1 cellular context compared by ENCODE assay signal in the genomic region with DNA sequence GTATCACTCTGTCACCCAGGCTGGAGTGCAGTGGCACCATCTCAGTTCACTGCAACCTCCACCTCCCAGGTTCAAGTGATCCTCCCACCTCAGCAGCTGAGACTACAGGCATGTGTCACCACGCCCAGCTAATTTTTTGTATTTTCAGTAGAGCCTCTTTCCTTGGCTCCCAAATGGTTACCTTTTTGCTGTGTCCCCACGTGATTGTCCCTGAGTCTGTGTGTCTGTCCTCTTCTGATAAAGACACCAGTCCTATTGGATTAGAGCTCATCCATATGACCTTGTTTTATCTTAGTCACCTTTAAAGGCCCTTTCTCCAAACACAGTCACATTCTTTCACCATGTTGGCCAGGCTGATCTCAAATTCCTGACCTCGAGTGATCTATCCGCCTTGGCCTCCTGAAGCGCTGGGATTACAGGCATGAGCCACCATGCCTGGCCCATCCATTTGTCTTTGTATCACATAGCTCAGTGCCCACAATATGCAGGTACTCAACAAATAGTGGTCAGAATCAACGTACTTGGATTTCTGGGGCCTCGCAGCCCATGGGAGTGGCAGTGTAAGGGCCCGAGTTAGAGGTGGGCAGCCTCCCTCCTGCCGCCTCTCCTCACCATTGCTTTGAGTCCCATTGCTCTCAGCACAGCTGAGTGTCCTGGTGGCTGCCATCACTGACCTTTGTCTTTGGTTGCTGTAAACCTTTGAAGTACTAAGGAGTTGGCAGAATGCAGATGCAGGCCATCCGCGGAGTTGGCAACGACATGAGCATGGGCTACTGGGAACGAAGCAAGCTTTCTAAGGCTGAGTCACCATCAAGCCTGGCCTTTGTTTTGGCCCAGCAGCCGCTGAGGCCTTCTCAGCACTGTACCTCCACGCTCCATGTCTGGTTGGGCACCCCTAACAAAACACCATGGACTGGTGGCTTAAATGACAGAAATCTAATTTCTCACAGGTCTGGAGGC.
A peak's percentile ranks its signal among the peaks of the same experiment; 100 is the strongest.
TF ChIP-seq lines count a peak whose summit lies in the region.

No MANE protein-coding gene starts in this region.

TF ChIP-seq in K562, 482 proteins besides CTCF, POLR2A, EP300 and RAD21 (continued from another document and continues in another):
- TF ChIP-seq, protein P1, sequence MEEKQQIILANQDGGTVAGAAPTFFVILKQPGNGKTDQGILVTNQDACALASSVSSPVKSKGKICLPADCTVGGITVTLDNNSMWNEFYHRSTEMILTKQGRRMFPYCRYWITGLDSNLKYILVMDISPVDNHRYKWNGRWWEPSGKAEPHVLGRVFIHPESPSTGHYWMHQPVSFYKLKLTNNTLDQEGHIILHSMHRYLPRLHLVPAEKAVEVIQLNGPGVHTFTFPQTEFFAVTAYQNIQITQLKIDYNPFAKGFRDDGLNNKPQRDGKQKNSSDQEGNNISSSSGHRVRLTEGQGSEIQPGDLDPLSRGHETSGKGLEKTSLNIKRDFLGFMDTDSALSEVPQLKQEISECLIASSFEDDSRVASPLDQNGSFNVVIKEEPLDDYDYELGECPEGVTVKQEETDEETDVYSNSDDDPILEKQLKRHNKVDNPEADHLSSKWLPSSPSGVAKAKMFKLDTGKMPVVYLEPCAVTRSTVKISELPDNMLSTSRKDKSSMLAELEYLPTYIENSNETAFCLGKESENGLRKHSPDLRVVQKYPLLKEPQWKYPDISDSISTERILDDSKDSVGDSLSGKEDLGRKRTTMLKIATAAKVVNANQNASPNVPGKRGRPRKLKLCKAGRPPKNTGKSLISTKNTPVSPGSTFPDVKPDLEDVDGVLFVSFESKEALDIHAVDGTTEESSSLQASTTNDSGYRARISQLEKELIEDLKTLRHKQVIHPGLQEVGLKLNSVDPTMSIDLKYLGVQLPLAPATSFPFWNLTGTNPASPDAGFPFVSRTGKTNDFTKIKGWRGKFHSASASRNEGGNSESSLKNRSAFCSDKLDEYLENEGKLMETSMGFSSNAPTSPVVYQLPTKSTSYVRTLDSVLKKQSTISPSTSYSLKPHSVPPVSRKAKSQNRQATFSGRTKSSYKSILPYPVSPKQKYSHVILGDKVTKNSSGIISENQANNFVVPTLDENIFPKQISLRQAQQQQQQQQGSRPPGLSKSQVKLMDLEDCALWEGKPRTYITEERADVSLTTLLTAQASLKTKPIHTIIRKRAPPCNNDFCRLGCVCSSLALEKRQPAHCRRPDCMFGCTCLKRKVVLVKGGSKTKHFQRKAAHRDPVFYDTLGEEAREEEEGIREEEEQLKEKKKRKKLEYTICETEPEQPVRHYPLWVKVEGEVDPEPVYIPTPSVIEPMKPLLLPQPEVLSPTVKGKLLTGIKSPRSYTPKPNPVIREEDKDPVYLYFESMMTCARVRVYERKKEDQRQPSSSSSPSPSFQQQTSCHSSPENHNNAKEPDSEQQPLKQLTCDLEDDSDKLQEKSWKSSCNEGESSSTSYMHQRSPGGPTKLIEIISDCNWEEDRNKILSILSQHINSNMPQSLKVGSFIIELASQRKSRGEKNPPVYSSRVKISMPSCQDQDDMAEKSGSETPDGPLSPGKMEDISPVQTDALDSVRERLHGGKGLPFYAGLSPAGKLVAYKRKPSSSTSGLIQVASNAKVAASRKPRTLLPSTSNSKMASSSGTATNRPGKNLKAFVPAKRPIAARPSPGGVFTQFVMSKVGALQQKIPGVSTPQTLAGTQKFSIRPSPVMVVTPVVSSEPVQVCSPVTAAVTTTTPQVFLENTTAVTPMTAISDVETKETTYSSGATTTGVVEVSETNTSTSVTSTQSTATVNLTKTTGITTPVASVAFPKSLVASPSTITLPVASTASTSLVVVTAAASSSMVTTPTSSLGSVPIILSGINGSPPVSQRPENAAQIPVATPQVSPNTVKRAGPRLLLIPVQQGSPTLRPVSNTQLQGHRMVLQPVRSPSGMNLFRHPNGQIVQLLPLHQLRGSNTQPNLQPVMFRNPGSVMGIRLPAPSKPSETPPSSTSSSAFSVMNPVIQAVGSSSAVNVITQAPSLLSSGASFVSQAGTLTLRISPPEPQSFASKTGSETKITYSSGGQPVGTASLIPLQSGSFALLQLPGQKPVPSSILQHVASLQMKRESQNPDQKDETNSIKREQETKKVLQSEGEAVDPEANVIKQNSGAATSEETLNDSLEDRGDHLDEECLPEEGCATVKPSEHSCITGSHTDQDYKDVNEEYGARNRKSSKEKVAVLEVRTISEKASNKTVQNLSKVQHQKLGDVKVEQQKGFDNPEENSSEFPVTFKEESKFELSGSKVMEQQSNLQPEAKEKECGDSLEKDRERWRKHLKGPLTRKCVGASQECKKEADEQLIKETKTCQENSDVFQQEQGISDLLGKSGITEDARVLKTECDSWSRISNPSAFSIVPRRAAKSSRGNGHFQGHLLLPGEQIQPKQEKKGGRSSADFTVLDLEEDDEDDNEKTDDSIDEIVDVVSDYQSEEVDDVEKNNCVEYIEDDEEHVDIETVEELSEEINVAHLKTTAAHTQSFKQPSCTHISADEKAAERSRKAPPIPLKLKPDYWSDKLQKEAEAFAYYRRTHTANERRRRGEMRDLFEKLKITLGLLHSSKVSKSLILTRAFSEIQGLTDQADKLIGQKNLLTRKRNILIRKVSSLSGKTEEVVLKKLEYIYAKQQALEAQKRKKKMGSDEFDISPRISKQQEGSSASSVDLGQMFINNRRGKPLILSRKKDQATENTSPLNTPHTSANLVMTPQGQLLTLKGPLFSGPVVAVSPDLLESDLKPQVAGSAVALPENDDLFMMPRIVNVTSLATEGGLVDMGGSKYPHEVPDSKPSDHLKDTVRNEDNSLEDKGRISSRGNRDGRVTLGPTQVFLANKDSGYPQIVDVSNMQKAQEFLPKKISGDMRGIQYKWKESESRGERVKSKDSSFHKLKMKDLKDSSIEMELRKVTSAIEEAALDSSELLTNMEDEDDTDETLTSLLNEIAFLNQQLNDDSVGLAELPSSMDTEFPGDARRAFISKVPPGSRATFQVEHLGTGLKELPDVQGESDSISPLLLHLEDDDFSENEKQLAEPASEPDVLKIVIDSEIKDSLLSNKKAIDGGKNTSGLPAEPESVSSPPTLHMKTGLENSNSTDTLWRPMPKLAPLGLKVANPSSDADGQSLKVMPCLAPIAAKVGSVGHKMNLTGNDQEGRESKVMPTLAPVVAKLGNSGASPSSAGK (IDR thresholded peaks at IDR 0.05): peak; percentile 69; the same call in 1 of the 2 replicates
- peak; percentile 12; the same call in 1 of the 2 replicates for TF ChIP-seq RNF2 (IDR thresholded peaks at IDR 0.05)
- no peak for TF ChIP-seq KAT7 (CRISPR knock-in tag; IDR thresholded peaks at IDR 0.05; ENCODE audit: borderline replicate concordance)
- TF ChIP-seq RBM22 (IDR thresholded peaks at IDR 0.05; ENCODE audit: low read depth, low read length, poor library complexity, severe bottlenecking): no peak
- peak; percentile 47; the same call in 1 of the 2 replicates for TF ChIP-seq DMBX1 (CRISPR knock-in tag; IDR thresholded peaks at IDR 0.05; ENCODE audit: borderline replicate concordance)
- peak; percentile 1; the same call in 1 of the 2 replicates for TF ChIP-seq LEF1 (IDR thresholded peaks at IDR 0.05)
- TF ChIP-seq ZNF197 (CRISPR knock-in tag; IDR thresholded peaks at IDR 0.05; ENCODE audit: low read depth): no peak
- 0 out of 4 replicates have a peak, but pooled peaks have one; percentile 8 to 13 for TF ChIP-seq MAZ (CRISPR knock-in tag; conservative IDR thresholded peaks at IDR 0.05 in 1 of 2, IDR thresholded peaks at IDR 0.05 in 1 of 2)
- TF ChIP-seq U2AF2 (optimal IDR thresholded peaks at IDR 0.05; ENCODE audit: low read depth, low read length): no peak
- TF ChIP-seq, protein P2, sequence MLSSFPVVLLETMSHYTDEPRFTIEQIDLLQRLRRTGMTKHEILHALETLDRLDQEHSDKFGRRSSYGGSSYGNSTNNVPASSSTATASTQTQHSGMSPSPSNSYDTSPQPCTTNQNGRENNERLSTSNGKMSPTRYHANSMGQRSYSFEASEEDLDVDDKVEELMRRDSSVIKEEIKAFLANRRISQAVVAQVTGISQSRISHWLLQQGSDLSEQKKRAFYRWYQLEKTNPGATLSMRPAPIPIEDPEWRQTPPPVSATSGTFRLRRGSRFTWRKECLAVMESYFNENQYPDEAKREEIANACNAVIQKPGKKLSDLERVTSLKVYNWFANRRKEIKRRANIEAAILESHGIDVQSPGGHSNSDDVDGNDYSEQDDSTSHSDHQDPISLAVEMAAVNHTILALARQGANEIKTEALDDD (IDR thresholded peaks at IDR 0.05): 0 out of 2 replicates have a peak, but pooled peaks have one; percentile 6
- TF ChIP-seq CREB3 (tag; conservative IDR thresholded peaks at IDR 0.05; ENCODE audit: low read depth): no peak; the same call in 1 of the 2 replicates
- TF ChIP-seq, protein P3, sequence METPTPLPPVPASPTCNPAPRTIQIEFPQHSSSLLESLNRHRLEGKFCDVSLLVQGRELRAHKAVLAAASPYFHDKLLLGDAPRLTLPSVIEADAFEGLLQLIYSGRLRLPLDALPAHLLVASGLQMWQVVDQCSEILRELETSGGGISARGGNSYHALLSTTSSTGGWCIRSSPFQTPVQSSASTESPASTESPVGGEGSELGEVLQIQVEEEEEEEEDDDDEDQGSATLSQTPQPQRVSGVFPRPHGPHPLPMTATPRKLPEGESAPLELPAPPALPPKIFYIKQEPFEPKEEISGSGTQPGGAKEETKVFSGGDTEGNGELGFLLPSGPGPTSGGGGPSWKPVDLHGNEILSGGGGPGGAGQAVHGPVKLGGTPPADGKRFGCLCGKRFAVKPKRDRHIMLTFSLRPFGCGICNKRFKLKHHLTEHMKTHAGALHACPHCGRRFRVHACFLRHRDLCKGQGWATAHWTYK (CRISPR knock-in tag; IDR thresholded peaks at IDR 0.05): 0 out of 2 replicates have a peak, but pooled peaks have one; percentile 16
- TF ChIP-seq RFX7 (CRISPR knock-in tag; IDR thresholded peaks at IDR 0.05): no peak
- TF ChIP-seq JUND (IDR thresholded peaks at IDR 0.05; ENCODE audit: borderline replicate concordance, low read depth, low read length): no peak
- no peak for TF ChIP-seq JUND (tag; IDR thresholded peaks at IDR 0.05; ENCODE audit: borderline replicate concordance, low read depth, low read length)
- peak; percentile 63 for TF ChIP-seq USF2 (CRISPR knock-in tag; IDR thresholded peaks at IDR 0.05)
- TF ChIP-seq, protein P4, sequence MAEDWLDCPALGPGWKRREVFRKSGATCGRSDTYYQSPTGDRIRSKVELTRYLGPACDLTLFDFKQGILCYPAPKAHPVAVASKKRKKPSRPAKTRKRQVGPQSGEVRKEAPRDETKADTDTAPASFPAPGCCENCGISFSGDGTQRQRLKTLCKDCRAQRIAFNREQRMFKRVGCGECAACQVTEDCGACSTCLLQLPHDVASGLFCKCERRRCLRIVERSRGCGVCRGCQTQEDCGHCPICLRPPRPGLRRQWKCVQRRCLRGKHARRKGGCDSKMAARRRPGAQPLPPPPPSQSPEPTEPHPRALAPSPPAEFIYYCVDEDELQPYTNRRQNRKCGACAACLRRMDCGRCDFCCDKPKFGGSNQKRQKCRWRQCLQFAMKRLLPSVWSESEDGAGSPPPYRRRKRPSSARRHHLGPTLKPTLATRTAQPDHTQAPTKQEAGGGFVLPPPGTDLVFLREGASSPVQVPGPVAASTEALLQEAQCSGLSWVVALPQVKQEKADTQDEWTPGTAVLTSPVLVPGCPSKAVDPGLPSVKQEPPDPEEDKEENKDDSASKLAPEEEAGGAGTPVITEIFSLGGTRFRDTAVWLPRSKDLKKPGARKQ (CRISPR knock-in tag; IDR thresholded peaks at IDR 0.05): no peak
- no peak for TF ChIP-seq TBP (optimal IDR thresholded peaks at IDR 0.05; ENCODE audit: low read depth, low read length)
- TF ChIP-seq EZH2 (IDR thresholded peaks at IDR 0.05; ENCODE audit: borderline replicate concordance, low read depth, low read length): no peak
- no peak for TF ChIP-seq FOXK1 (CRISPR knock-in tag; IDR thresholded peaks at IDR 0.05; ENCODE audit: borderline replicate concordance)
- peak; percentile 59; the same call in 1 of the 2 replicates for TF ChIP-seq DPF2 (IDR thresholded peaks at IDR 0.05)
- peak; percentile 50; the same call in 1 of the 2 replicates for TF ChIP-seq ZEB2 (IDR thresholded peaks at IDR 0.05)
- no peak for TF ChIP-seq SRSF3 (IDR thresholded peaks at IDR 0.05; ENCODE audit: insufficient read depth, low read length)
- TF ChIP-seq ZNF780A (CRISPR knock-in tag; IDR thresholded peaks at IDR 0.05): no peak
- TF ChIP-seq ESRRA (IDR thresholded peaks at IDR 0.05; ENCODE audit: borderline replicate concordance, low read depth): peak; percentile 91
- TF ChIP-seq ZBTB12 (CRISPR knock-in tag; IDR thresholded peaks at IDR 0.05): no peak; the same call in 1 of the 2 replicates
- no peak for TF ChIP-seq ZNF431 (CRISPR knock-in tag; IDR thresholded peaks at IDR 0.05)
- TF ChIP-seq ZFPM2 (CRISPR knock-in tag; IDR thresholded peaks at IDR 0.05): no peak
- no peak for TF ChIP-seq E4F1 (CRISPR knock-in tag; IDR thresholded peaks at IDR 0.05; ENCODE audit: borderline replicate concordance)
